Comparison of ENCODE assay signal across 1 cellular context in genomic region chr5:61332891-61333350, GRCh38.
TF ChIP-seq lines count a peak whose summit lies in the region.

No MANE protein-coding gene starts in this region.

TF ChIP-seq in H1, 55 proteins besides CTCF, POLR2A, EP300 and RAD21:
- TF ChIP-seq KDM4A (IDR thresholded peaks at IDR 0.05; ENCODE audit: low read depth, low read length, severe bottlenecking) (peak; percentile 65), BACH1 (IDR thresholded peaks at IDR 0.05; ENCODE audit: low read length) (peak; percentile 39), POLR2AphosphoS5 (IDR thresholded peaks at IDR 0.05; ENCODE audit: low read depth, low read length) (no peak; the same call in 1 of the 2 replicates), BCL11A (IDR thresholded peaks at IDR 0.05; ENCODE audit: low read depth in 2 of 2, low read length in 2 of 2) (no peak)
